In the genomic region with DNA sequence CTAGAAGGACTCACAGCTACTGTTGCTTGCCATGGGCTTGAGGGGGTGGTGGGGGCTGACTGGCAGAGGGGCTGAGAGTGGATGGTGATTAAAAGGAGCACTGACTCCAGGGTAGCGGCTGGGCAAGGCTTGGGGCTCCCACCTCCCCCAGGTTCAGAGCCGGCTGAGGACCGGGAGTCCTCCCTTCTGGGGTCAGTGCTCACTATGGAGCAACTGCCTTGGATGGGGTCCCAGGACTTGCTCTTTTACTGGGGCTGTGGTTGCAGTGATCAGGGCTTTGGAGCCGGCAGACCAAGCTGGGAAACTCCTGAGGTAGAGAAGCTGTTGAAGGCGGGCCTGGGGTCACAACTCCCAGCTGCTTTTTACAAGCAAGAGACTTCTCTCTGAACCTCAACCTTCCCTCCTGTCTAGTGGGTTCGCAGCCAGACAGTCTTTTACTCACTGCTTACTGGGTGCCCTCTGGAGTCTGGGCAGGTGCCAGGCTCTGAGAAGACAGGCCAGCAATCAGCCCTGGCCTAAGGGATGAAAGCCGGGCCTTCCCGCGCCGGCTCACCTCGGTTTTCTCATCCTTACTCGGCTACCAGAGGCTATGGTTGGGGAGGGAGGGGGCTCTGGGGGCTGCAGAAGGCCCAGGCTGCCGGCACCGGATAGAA, we compare ENCODE assay signal across 11 cellular contexts. TPM values are rescaled to one million over a fixed set of nuclear protein-coding genes. Genes with fewer than 3 reads are reported as not detected.
DNase-seq lines count a peak whose midpoint lies in the region; ATAC-seq, FAIRE-seq and TF ChIP-seq lines count a peak whose summit lies in the region.
"Had no signal": no experiment of that assay in that cellular context is flagged by ENCODE, and none has a peak within 500 bp of the region (broad histone marks: within the 10 kb centered on the region; RNA-seq: fewer than 3 reads in every experiment).

No MANE protein-coding gene starts in this region.

- no peak overlapping the region for H3K27ac Mint-ChIP-seq in WTC11
- H3K27ac Mint-ChIP-seq: activated naive CD8-positive, alpha-beta T cell treated with anti-CD3 and anti-CD28 coated beads, Interleukin-2, amount 10 ng/mL, durations not matched to agents 7 days and 5 days had no signal

- TF ChIP-seq CTCF in WTC11 (IDR thresholded peaks at IDR 0.05), result no peak
- no peak for TF ChIP-seq CTCF in keratinocyte (optimal IDR thresholded peaks at IDR 0.05 in 1 of 3, IDR thresholded peaks at IDR 0.05 in 1 of 3, conservative IDR thresholded peaks at IDR 0.05 in 1 of 3; ENCODE audit: extremely low read depth in 1 of 3, insufficient read depth in 2 of 3, low read length in 3 of 3)

- H3K4me1 ChIP-seq in ES-I3 (ENCODE audit: insufficient read depth, low read length), result peaks cover 23% of the 10 kb centered on the region
- peaks cover 33% of the 10 kb centered on the region for H3K4me1 ChIP-seq in keratinocyte (ENCODE audit: control insufficient read depth, extremely low read depth, insufficient read depth, low read length)
- H3K4me1 ChIP-seq in skeletal muscle satellite cell (ENCODE audit: control insufficient read depth, insufficient read depth, low read length), result peaks cover 36% of the 10 kb centered on the region

- H3K9ac ChIP-seq in ES-I3 (ENCODE audit: low read depth, low read length) (peak overlapping the region; percentile 37; the same call in 1 of the 2 replicates), keratinocyte (ENCODE audit: control insufficient read depth, extremely low read depth, insufficient read depth, low read length) (no peak overlapping the region), skeletal muscle satellite cell (ENCODE audit: low read depth, low read length) (no peak overlapping the region)
- H3K9ac ChIP-seq: KMS-11 had no signal

- H3K4me3 ChIP-seq in keratinocyte (ENCODE audit: control insufficient read depth in 2 of 3, extremely low read depth in 1 of 3, insufficient read depth in 2 of 3, low read depth in 1 of 3, low read length in 3 of 3) (peak overlapping the region in 1 of 3 experiments; percentile 20), skeletal muscle satellite cell (ENCODE audit: low read length) (no peak overlapping the region)

- H3K4me1 Mint-ChIP-seq in WTC11, result peaks cover 33% of the 10 kb centered on the region

- dilution Hi-C loops in keratinocyte (cut with MboI; ENCODE audit: extremely low pct_ligation_motif_present, low sequenced_read_pairs), result no loop called here

- no peaks in the 10 kb centered on the region for H3K9me1 ChIP-seq in keratinocyte (ENCODE audit: control insufficient read depth, extremely low read depth, insufficient read depth, low read length)

- no peak overlapping the region for H3K4me3 Mint-ChIP-seq in WTC11

- CTCF ChIA-PET in WTC11 (lab: Charles Lee), result interaction anchor here (1.8 to 1.9 kb wide), 2 partner anchors 11 to 17 kb away, joined by 7 to 11 read pairs; no protein-coding TSS in a partner anchor

- no peaks in the 10 kb centered on the region for H3K79me2 ChIP-seq in keratinocyte (ENCODE audit: control insufficient read depth, insufficient read depth, low read length)

- no peak for TF ChIP-seq POLR2A in H54 (IDR thresholded peaks at IDR 0.05; ENCODE audit: low read depth, low read length)

- H3K27me3 ChIP-seq in keratinocyte (ENCODE audit: control insufficient read depth, extremely low read depth, insufficient read depth, low read length) (peaks cover 7% of the 10 kb centered on the region), skeletal muscle satellite cell (ENCODE audit: control insufficient read depth, insufficient read depth, low read length) (no peaks in the 10 kb centered on the region)

- H3K27me3 Mint-ChIP-seq in WTC11 (ENCODE audit: low read depth), result peaks cover 37% of the 10 kb centered on the region

- H3K4me2 ChIP-seq in keratinocyte (ENCODE audit: control insufficient read depth, extremely low read depth, insufficient read depth, low read depth, low read length) (peak overlapping the region; percentile 87), skeletal muscle satellite cell (ENCODE audit: low read length) (peak overlapping the region; percentile 96)

- peaks cover 9% of the 10 kb centered on the region; the same call in 1 of the 2 replicates for H3K9me3 ChIP-seq in ES-I3 (ENCODE audit: control insufficient read depth, insufficient read depth, low read length)
- H3K9me3 ChIP-seq in keratinocyte (ENCODE audit: control insufficient read depth, low read depth, low read length), result peaks cover 1% of the 10 kb centered on the region
- peaks cover 7% of the 10 kb centered on the region for H3K9me3 ChIP-seq in skeletal muscle satellite cell (replicated peaks; ENCODE audit: low read length)
- H3K9me3 ChIP-seq: neutrophil had no signal

- H4K20me1 ChIP-seq in keratinocyte (ENCODE audit: control insufficient read depth, extremely low read depth, insufficient read depth, low read length), result no peaks in the 10 kb centered on the region

- H3K36me3 ChIP-seq in ES-I3 (ENCODE audit: insufficient read depth, low read length), result no peaks in the 10 kb centered on the region
- H3K36me3 ChIP-seq in keratinocyte (ENCODE audit: control insufficient read depth in 2 of 2, extremely low read depth in 1 of 2, insufficient read depth in 2 of 2, low read length in 2 of 2), result no peaks in the 10 kb centered on the region
- no peaks in the 10 kb centered on the region for H3K36me3 ChIP-seq in skeletal muscle satellite cell (ENCODE audit: insufficient read depth, low read length)
- H3K36me3 ChIP-seq: neutrophil had no signal

- H2AFZ ChIP-seq in keratinocyte (ENCODE audit: control insufficient read depth, low read length), result no peak overlapping the region

- peaks cover 9% of the 10 kb centered on the region for H3K36me3 Mint-ChIP-seq in WTC11

- DNase-seq in WTC11 (ENCODE audit: low spot score), result no peak
- no peak for DNase-seq in keratinocyte (ENCODE audit: low read depth, low spot score)
- no peak for DNase-seq in H54 (ENCODE audit: insufficient read length, low spot score)
- no peak for DNase-seq in superior temporal gyrus (ENCODE audit: extremely low spot score)

- POLR2A ChIA-PET in WTC11 (lab: Charles Lee), result interaction anchor here (0.6 to 1.0 kb wide), 2 partner anchors 80 to 94 kb away, joined by 3 to 4 read pairs; no protein-coding TSS in a partner anchor

- no peak overlapping the region for H3K27ac ChIP-seq in keratinocyte (ENCODE audit: control insufficient read depth, insufficient read depth, low read length)
- H3K27ac ChIP-seq: KMS-11, neutrophil had no signal

- H3K9me3 Mint-ChIP-seq in WTC11, result peaks cover 15% of the 10 kb centered on the region

- FAIRE-seq in keratinocyte (lab: Jason Lieb, UNC) (no peak), H54 (lab: Jason Lieb, UNC) (no peak)

- ATAC-seq in WTC11 (no peak), HG02973 (IDR thresholded peaks at IDR 0.05; ENCODE audit: unreplicated experiment) (no peak), HG03039 (IDR thresholded peaks at IDR 0.05; ENCODE audit: unreplicated experiment) (no peak)

TF ChIP-seq in WTC11, 78 proteins besides CTCF, POLR2A, EP300 and RAD21:
- no peak for TF ChIP-seq NFATC4 (CRISPR knock-in tag; IDR thresholded peaks at IDR 0.05)
- no peak for TF ChIP-seq FOXP1 (CRISPR knock-in tag; IDR thresholded peaks at IDR 0.05; ENCODE audit: borderline replicate concordance)
- TF ChIP-seq GTF2I (CRISPR knock-in tag; conservative IDR thresholded peaks at IDR 0.05), result peak; percentile 75
TF ChIP-seq in WTC11: peak in this region for 1.

RNA-seq across cellular contexts. Expression of a gene that starts 0.8 kb away (rescaled TPM):
- 71.0 to 95.7 TPM (median 74.2 TPM) in 3 replicates for total RNA-seq in WTC11 (2021)
- polyA plus RNA-seq in keratinocyte, result 23.7 to 165 TPM (median 52.4 TPM) in 3 replicates
- 71.7 TPM for polyA plus RNA-seq in keratinocyte (2011; ENCODE audit: low read depth)
- polyA plus RNA-seq in keratinocyte (2011; cell fraction: cytosol; rRNA removed), result 132 and 143 TPM in 2 replicates
- polyA plus RNA-seq in keratinocyte (2011; cell fraction: nucleus; rRNA removed), result 63.8 and 83.2 TPM in 2 replicates
- polyA plus RNA-seq in keratinocyte (2012; ENCODE audit: low replicate concordance), result 20.0 and 238 TPM in 2 replicates
- polyA minus RNA-seq in keratinocyte, result 14.8 to 109 TPM (median 33.0 TPM) in 3 replicates
- 79.4 TPM for polyA minus RNA-seq in keratinocyte (2011; cell fraction: cytosol; rRNA and poly(A)+ RNA removed)
- polyA minus RNA-seq in keratinocyte (2011; cell fraction: nucleus; rRNA and poly(A)+ RNA removed), result 21.1 and 26.4 TPM in 2 replicates
- 91.1 and 102 TPM in 2 replicates for total RNA-seq in skeletal muscle satellite cell (2012; rRNA removed)
